In genomic region chr1:62879962-62880361, GRCh38 we compare ENCODE assay signal across 33 cellular contexts.
"Had no signal": no experiment of that assay in that cellular context is flagged by ENCODE, and none has a peak within 500 bp of the region (broad histone marks: within the 10 kb centered on the region; RNA-seq: fewer than 3 reads in every experiment).

No MANE protein-coding gene starts in this region.

- DNase-seq: activated CD4-positive, alpha-beta memory T cell treated with anti-CD3 and anti-CD28 coated beads, Interleukin-2, amount 10 ng/mL, durations not matched to agents 7 days and 5 days; activated CD4-positive, alpha-beta T cell treated with anti-CD3 and anti-CD28 coated beads for 1 hour; activated CD4-positive, alpha-beta T cell treated with anti-CD3 and anti-CD28 coated beads for 36 hours; activated CD4-positive, alpha-beta T cell treated with anti-CD3 and anti-CD28 coated beads for 48 hours; activated CD4-positive, alpha-beta T cell treated with anti-CD3 and anti-CD28 coated beads, Interleukin-2, amount 10 ng/mL, durations not matched to agents 7 days and 5 days; activated CD4-positive, alpha-beta T cell treated with anti-CD3 and anti-CD28 coated beads, Interleukin-2, amount 50 U/mL, for 48 hours; activated CD4-positive, CD25-positive, alpha-beta regulatory T cell; activated CD8-positive, alpha-beta memory T cell treated with anti-CD3 and anti-CD28 coated beads for 24 hours; activated CD8-positive, alpha-beta memory T cell treated with anti-CD3 and anti-CD28 coated beads, Interleukin-2, amount 10 ng/mL, durations not matched to agents 7 days and 5 days; activated CD8-positive, alpha-beta memory T cell treated with anti-CD3 and anti-CD28 coated beads, Interleukin-2, amount 50 U/mL, for 48 hours; activated CD8-positive, alpha-beta T cell treated with anti-CD3 and anti-CD28 coated beads, Interleukin-2, amount 10 ng/mL, durations not matched to agents 7 days and 5 days; activated effector memory CD4-positive, alpha-beta T cell treated with Interleukin-2 at 50 U/mL for 16 hours; activated gamma-delta T cell; activated naive CD4-positive, alpha-beta T cell treated with anti-CD3 and anti-CD28 coated beads for 36 hours; activated naive CD4-positive, alpha-beta T cell treated with anti-CD3 and anti-CD28 coated beads, Interleukin-2, amount 50 U/mL, for 16 hours; activated naive CD8-positive, alpha-beta T cell treated with anti-CD3 and anti-CD28 coated beads, Interleukin-2, amount 10 ng/mL, durations not matched to agents 7 days and 5 days; activated naive CD8-positive, alpha-beta T cell treated with anti-CD3 and anti-CD28 coated beads, Interleukin-2, amount 50 U/mL, for 24 hours; activated T-cell treated with anti-CD3 and anti-CD28 coated beads, Interleukin-2, amount 50 U/mL, for 24 hours; activated T-cell treated with anti-CD3 and anti-CD28 coated beads, Interleukin-2, amount 50 U/mL, for 48 hours; amygdala; anterior cingulate cortex; caudate nucleus; cerebellar nuclear complex; T-helper 1 cell; T-helper 2 cell; T-helper 9 cell; WERI-Rb-1 had no signal

- H3K27me3 ChIP-seq: ascending aorta had no signal

- H3K9me3 ChIP-seq: ascending aorta had no signal

- H3K36me3 ChIP-seq: ascending aorta, cardiac muscle cell, WERI-Rb-1 had no signal

- H3K4me3 ChIP-seq: ascending aorta, cardiac muscle cell had no signal

- ATAC-seq: activated CD4-positive, alpha-beta T cell treated with anti-CD3 and anti-CD28 coated beads for 36 hours; activated CD4-positive, CD25-positive, alpha-beta regulatory T cell treated with anti-CD3 and anti-CD28 coated beads, Interleukin-2, amount 50 U/mL, for 24 hours; activated CD8-positive, alpha-beta memory T cell treated with anti-CD3 and anti-CD28 coated beads, Interleukin-2, amount 10 ng/mL, durations not matched to agents 7 days and 5 days; activated CD8-positive, alpha-beta T cell treated with anti-CD3 and anti-CD28 coated beads, Interleukin-2, amount 10 ng/mL, durations not matched to agents 7 days and 5 days; activated naive CD8-positive, alpha-beta T cell treated with anti-CD3 and anti-CD28 coated beads, Interleukin-2, amount 50 U/mL, for 24 hours; WTC11 had no signal

- H3K27ac ChIP-seq: ascending aorta, cardiac muscle cell, WERI-Rb-1 had no signal

- FAIRE-seq: bronchial epithelial cell, TTC549 had no signal

- H3K4me1 ChIP-seq: ascending aorta had no signal
